Comparison of ENCODE assay signal across 1 cellular context in the genomic region with DNA sequence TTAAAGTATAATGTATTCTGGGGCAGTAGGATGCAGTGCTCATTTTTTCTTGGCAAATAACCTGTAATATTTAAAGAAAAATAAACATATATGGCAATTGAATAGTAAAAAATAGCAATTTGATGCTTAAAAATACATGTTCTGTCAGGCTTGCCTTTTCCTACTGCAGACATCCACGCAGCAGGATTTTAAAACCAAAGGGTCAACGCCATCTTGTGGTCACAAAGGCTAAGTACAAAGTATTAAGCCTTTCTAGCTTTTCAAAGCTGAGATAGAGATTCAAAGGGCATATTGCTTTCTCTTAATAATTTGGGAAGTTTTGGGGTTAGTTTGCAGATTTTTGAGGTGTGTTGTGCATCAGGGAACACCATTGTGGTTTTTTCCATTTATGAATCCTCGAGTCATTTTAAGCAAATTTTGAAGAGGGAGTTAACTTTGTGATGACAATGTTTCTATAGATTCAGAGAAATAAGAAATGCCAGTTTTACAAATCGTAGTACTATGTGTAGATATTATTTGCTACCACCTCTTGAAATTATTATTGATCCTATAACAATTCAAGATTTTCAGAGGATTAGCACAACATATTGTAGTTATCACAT.
TF ChIP-seq lines count a peak whose summit lies in the region.

No MANE protein-coding gene starts in this region.

TF ChIP-seq in K562, 482 proteins besides CTCF, POLR2A, EP300 and RAD21:
- TF ChIP-seq YBX1 (IDR thresholded peaks at IDR 0.05) (no peak), NR3C1 (CRISPR knock-in tag; IDR thresholded peaks at IDR 0.05) (no peak), SMC3 (conservative IDR thresholded peaks at IDR 0.05; ENCODE audit: insufficient read depth, low read depth, low read length) (0 out of 2 replicates have a peak, but pooled peaks have one; percentile 40), DEAF1 (CRISPR knock-in tag; IDR thresholded peaks at IDR 0.05) (peak; percentile 24; the same call in 1 of the 2 replicates)
